1 cellular context compared by ENCODE assay signal in genomic region chr5:8457187-8458037, GRCh38.
TF ChIP-seq lines count a peak whose summit lies in the region.

No MANE protein-coding gene starts in this region.

TF ChIP-seq in K562, 482 proteins besides CTCF, POLR2A, EP300 and RAD21 (continued from another document and continues in another):
- TF ChIP-seq, protein P1, sequence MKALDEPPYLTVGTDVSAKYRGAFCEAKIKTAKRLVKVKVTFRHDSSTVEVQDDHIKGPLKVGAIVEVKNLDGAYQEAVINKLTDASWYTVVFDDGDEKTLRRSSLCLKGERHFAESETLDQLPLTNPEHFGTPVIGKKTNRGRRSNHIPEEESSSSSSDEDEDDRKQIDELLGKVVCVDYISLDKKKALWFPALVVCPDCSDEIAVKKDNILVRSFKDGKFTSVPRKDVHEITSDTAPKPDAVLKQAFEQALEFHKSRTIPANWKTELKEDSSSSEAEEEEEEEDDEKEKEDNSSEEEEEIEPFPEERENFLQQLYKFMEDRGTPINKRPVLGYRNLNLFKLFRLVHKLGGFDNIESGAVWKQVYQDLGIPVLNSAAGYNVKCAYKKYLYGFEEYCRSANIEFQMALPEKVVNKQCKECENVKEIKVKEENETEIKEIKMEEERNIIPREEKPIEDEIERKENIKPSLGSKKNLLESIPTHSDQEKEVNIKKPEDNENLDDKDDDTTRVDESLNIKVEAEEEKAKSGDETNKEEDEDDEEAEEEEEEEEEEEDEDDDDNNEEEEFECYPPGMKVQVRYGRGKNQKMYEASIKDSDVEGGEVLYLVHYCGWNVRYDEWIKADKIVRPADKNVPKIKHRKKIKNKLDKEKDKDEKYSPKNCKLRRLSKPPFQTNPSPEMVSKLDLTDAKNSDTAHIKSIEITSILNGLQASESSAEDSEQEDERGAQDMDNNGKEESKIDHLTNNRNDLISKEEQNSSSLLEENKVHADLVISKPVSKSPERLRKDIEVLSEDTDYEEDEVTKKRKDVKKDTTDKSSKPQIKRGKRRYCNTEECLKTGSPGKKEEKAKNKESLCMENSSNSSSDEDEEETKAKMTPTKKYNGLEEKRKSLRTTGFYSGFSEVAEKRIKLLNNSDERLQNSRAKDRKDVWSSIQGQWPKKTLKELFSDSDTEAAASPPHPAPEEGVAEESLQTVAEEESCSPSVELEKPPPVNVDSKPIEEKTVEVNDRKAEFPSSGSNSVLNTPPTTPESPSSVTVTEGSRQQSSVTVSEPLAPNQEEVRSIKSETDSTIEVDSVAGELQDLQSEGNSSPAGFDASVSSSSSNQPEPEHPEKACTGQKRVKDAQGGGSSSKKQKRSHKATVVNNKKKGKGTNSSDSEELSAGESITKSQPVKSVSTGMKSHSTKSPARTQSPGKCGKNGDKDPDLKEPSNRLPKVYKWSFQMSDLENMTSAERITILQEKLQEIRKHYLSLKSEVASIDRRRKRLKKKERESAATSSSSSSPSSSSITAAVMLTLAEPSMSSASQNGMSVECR (CRISPR knock-in tag; IDR thresholded peaks at IDR 0.05): peak; percentile 74; the same call in 1 of the 2 replicates
- TF ChIP-seq CBFB (CRISPR knock-in tag; IDR thresholded peaks at IDR 0.05): peak; percentile 56; the same call in 1 of the 2 replicates
- TF ChIP-seq CBFA2T3 (IDR thresholded peaks at IDR 0.05): peak; percentile 17; the same call in 1 of the 2 replicates
- peak; percentile 35; the same call in 1 of the 2 replicates for TF ChIP-seq TAF7 (tag; IDR thresholded peaks at IDR 0.05)
- no peak for TF ChIP-seq TEAD2 (tag; IDR thresholded peaks at IDR 0.05)
- TF ChIP-seq ZNF311 (CRISPR knock-in tag; IDR thresholded peaks at IDR 0.05): peak; percentile 3; the same call in 1 of the 2 replicates
- no peak for TF ChIP-seq SRSF7 (optimal IDR thresholded peaks at IDR 0.05; ENCODE audit: low read depth, low read length)
- no peak for TF ChIP-seq SNIP1 (IDR thresholded peaks at IDR 0.05; ENCODE audit: low read depth)
- TF ChIP-seq NCOR1 (IDR thresholded peaks at IDR 0.05): peak; percentile 35
- TF ChIP-seq CTBP1 (IDR thresholded peaks at IDR 0.05; ENCODE audit: borderline replicate concordance): peak; percentile 88
- peak; percentile 12 for TF ChIP-seq POU5F1 (IDR thresholded peaks at IDR 0.05; ENCODE audit: borderline replicate concordance, low read depth, low read length, partially characterized antibody)
- no peak for TF ChIP-seq SIX5 (IDR thresholded peaks at IDR 0.05; ENCODE audit: borderline replicate concordance in 1 of 2, insufficient read depth in 1 of 2, low read depth in 1 of 2, low read length in 2 of 2)
- peak; percentile 64; the same call in 1 of the 2 replicates for TF ChIP-seq ZNF175 (CRISPR knock-in tag; IDR thresholded peaks at IDR 0.05; ENCODE audit: low read depth)
- TF ChIP-seq, protein P2, sequence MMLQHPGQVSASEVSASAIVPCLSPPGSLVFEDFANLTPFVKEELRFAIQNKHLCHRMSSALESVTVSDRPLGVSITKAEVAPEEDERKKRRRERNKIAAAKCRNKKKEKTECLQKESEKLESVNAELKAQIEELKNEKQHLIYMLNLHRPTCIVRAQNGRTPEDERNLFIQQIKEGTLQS (IDR thresholded peaks at IDR 0.05): peak; percentile 87
- TF ChIP-seq, protein P2 (CRISPR knock-in tag; conservative IDR thresholded peaks at IDR 0.05): peak; percentile 19; the same call in 1 of the 2 replicates
- TF ChIP-seq, protein P3, sequence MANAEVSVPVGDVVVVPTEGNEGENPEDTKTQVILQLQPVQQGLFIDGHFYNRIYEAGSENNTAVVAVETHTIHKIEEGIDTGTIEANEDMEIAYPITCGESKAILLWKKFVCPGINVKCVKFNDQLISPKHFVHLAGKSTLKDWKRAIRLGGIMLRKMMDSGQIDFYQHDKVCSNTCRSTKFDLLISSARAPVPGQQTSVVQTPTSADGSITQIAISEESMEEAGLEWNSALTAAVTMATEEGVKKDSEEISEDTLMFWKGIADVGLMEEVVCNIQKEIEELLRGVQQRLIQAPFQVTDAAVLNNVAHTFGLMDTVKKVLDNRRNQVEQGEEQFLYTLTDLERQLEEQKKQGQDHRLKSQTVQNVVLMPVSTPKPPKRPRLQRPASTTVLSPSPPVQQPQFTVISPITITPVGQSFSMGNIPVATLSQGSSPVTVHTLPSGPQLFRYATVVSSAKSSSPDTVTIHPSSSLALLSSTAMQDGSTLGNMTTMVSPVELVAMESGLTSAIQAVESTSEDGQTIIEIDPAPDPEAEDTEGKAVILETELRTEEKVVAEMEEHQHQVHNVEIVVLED (CRISPR knock-in tag; IDR thresholded peaks at IDR 0.05): peak; percentile 3; the same call in 1 of the 2 replicates
- peak in 1 of 2 experiments; percentile 10; a peak in 1 of 4 replicates for TF ChIP-seq SIN3A (IDR thresholded peaks at IDR 0.05; ENCODE audit: borderline replicate concordance in 2 of 2, control insufficient read depth in 1 of 2, low read depth in 2 of 2, low read length in 2 of 2)
- TF ChIP-seq MAZ (CRISPR knock-in tag; conservative IDR thresholded peaks at IDR 0.05 in 1 of 2, IDR thresholded peaks at IDR 0.05 in 1 of 2): peak; percentile 32 to 56; a peak in 3 of 4 replicates
- peak; percentile 71 for TF ChIP-seq BHLHE40 (IDR thresholded peaks at IDR 0.05; ENCODE audit: low read length)
- TF ChIP-seq ETS1 (conservative IDR thresholded peaks at IDR 0.05; ENCODE audit: control insufficient read depth, low read depth, low read length): no peak
- TF ChIP-seq ZFP36 (IDR thresholded peaks at IDR 0.05; ENCODE audit: low read depth, low read length, partially characterized antibody): no peak
- TF ChIP-seq DPF2 (IDR thresholded peaks at IDR 0.05): peak; percentile 74; the same call in 1 of the 2 replicates
- peak; percentile 85 for TF ChIP-seq ZNF511 (CRISPR knock-in tag; IDR thresholded peaks at IDR 0.05)
- TF ChIP-seq MTA3 (IDR thresholded peaks at IDR 0.05; ENCODE audit: borderline replicate concordance): peak; percentile 29; the same call in 1 of the 2 replicates
- 0 out of 2 replicates have a peak, but pooled peaks have one; percentile 58 for TF ChIP-seq KAT7 (CRISPR knock-in tag; IDR thresholded peaks at IDR 0.05; ENCODE audit: borderline replicate concordance)
- TF ChIP-seq SP2 (IDR thresholded peaks at IDR 0.05; ENCODE audit: extremely low read depth, low read depth, low read length, poor library complexity, severe bottlenecking): peak; percentile 42
- no peak for TF ChIP-seq ZNF277 (CRISPR knock-in tag; IDR thresholded peaks at IDR 0.05; ENCODE audit: borderline replicate concordance)
- TF ChIP-seq, protein P4, sequence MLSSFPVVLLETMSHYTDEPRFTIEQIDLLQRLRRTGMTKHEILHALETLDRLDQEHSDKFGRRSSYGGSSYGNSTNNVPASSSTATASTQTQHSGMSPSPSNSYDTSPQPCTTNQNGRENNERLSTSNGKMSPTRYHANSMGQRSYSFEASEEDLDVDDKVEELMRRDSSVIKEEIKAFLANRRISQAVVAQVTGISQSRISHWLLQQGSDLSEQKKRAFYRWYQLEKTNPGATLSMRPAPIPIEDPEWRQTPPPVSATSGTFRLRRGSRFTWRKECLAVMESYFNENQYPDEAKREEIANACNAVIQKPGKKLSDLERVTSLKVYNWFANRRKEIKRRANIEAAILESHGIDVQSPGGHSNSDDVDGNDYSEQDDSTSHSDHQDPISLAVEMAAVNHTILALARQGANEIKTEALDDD (IDR thresholded peaks at IDR 0.05): no peak
- TF ChIP-seq ZNF140 (CRISPR knock-in tag; IDR thresholded peaks at IDR 0.05): no peak
- no peak for TF ChIP-seq HSF4 (CRISPR knock-in tag; IDR thresholded peaks at IDR 0.05; ENCODE audit: borderline replicate concordance)
- TF ChIP-seq TCF15 (CRISPR knock-in tag; IDR thresholded peaks at IDR 0.05): no peak
- no peak; the same call in 1 of the 2 replicates for TF ChIP-seq HDAC2 (IDR thresholded peaks at IDR 0.05)
- 0 out of 2 replicates have a peak, but pooled peaks have one; percentile 27 for TF ChIP-seq CBX1 (IDR thresholded peaks at IDR 0.05; ENCODE audit: low read depth)
- peak; percentile 85 for TF ChIP-seq HNRNPLL (IDR thresholded peaks at IDR 0.05; ENCODE audit: low read depth, low read length, poor library complexity, severe bottlenecking)
- TF ChIP-seq PML (IDR thresholded peaks at IDR 0.05; ENCODE audit: low read length): 0 out of 2 replicates have a peak, but pooled peaks have one; percentile 7
- TF ChIP-seq, protein P5, sequence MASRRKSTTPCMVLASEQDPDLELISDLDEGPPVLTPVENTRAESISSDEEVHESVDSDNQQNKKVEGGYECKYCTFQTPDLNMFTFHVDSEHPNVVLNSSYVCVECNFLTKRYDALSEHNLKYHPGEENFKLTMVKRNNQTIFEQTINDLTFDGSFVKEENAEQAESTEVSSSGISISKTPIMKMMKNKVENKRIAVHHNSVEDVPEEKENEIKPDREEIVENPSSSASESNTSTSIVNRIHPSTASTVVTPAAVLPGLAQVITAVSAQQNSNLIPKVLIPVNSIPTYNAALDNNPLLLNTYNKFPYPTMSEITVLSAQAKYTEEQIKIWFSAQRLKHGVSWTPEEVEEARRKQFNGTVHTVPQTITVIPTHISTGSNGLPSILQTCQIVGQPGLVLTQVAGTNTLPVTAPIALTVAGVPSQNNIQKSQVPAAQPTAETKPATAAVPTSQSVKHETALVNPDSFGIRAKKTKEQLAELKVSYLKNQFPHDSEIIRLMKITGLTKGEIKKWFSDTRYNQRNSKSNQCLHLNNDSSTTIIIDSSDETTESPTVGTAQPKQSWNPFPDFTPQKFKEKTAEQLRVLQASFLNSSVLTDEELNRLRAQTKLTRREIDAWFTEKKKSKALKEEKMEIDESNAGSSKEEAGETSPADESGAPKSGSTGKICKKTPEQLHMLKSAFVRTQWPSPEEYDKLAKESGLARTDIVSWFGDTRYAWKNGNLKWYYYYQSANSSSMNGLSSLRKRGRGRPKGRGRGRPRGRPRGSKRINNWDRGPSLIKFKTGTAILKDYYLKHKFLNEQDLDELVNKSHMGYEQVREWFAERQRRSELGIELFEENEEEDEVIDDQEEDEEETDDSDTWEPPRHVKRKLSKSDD (conservative IDR thresholded peaks at IDR 0.05; ENCODE audit: low read length): no peak
- no peak for TF ChIP-seq RUNX1 (IDR thresholded peaks at IDR 0.05; ENCODE audit: low read depth)
- TF ChIP-seq CBFA2T2 (conservative IDR thresholded peaks at IDR 0.05): no peak
- TF ChIP-seq MAFF (IDR thresholded peaks at IDR 0.05; ENCODE audit: low read length): peak; percentile 87
- peak; percentile 25 to 73; a peak in 2 of 4 replicates for TF ChIP-seq ARNT (IDR thresholded peaks at IDR 0.05)
- TF ChIP-seq SIN3B (IDR thresholded peaks at IDR 0.05; ENCODE audit: low read depth): peak; percentile 80
- TF ChIP-seq MXD1 (CRISPR knock-in tag; IDR thresholded peaks at IDR 0.05; ENCODE audit: borderline replicate concordance, poor library complexity, severe bottlenecking): no peak
- TF ChIP-seq, protein P6, sequence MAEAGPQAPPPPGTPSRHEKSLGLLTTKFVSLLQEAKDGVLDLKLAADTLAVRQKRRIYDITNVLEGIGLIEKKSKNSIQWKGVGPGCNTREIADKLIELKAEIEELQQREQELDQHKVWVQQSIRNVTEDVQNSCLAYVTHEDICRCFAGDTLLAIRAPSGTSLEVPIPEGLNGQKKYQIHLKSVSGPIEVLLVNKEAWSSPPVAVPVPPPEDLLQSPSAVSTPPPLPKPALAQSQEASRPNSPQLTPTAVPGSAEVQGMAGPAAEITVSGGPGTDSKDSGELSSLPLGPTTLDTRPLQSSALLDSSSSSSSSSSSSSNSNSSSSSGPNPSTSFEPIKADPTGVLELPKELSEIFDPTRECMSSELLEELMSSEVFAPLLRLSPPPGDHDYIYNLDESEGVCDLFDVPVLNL (CRISPR knock-in tag; IDR thresholded peaks at IDR 0.05; ENCODE audit: low read depth): 0 out of 2 replicates have a peak, but pooled peaks have one; percentile 12
- no peak for TF ChIP-seq ZNF507 (tag; conservative IDR thresholded peaks at IDR 0.05)
- no peak; the same call in 1 of the 2 replicates for TF ChIP-seq GATAD2B (IDR thresholded peaks at IDR 0.05; ENCODE audit: borderline replicate concordance)
- peak; percentile 97 for TF ChIP-seq ZBTB2 (IDR thresholded peaks at IDR 0.05)
